ENCODE assay signal across 8 cellular contexts in the genomic region with DNA sequence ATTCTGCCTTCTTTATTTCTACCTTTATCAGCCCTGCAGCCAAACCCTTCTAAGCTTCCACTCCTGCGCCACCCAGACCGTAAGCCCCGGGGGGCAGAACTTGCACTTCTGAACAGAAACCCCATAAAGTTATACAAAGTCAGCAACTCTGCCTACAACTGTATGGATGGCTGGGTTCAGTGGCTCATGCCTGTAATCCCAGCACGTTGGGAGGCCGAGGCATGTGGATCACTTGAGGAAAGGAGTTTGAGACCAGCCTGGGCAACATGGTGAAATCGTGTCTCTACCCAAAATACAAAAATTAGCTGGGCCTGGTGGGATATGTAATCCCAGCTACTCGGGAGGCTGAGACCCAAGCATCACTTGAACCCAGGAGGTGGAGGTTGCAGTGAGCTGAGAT. TPM values are rescaled to one million over a fixed set of nuclear protein-coding genes. Genes with fewer than 3 reads are reported as not detected.
A peak's percentile ranks its signal among the peaks of the same experiment; 100 is the strongest.
DNase-seq lines count a peak whose midpoint lies in the region; ATAC-seq and TF ChIP-seq lines count a peak whose summit lies in the region.

No MANE protein-coding gene starts in this region.

- H3K9ac ChIP-seq in OCI-LY1 (ENCODE audit: low read length): peak overlapping the region; percentile 39; the same call in 1 of the 2 replicates

- intact Hi-C loops in CD4-positive, alpha-beta T cell (cut with DNase I, micrococcal nuclease): loop anchor here in 1 of 2 experiments (5.0 kb wide), 1 partner anchor 55 kb away; no protein-coding TSS in a partner anchor

- peaks cover 41% of the 10 kb centered on the region for H3K4me1 ChIP-seq in OCI-LY1 (ENCODE audit: insufficient read depth, low read length, severe bottlenecking)

- CTCF ChIA-PET in CD4-positive, alpha-beta T cell (lab: Charles Lee): interaction anchor here (0.6 to 2.3 kb wide), 15 partner anchors 8 to 280 kb away, joined by 3 to 24 read pairs (median 6); partner anchors contain the start of genes NDUFA11, RANBP3 and VMAC

- H3K36me3 ChIP-seq in OCI-LY1 (ENCODE audit: insufficient read depth, low read length): peaks cover 39% of the 10 kb centered on the region; the same call in 1 of the 2 replicates

- no peaks in the 10 kb centered on the region for H3F3A ChIP-seq in OCI-LY1 (ENCODE audit: insufficient read depth, low read length)

- DNase-seq in CD4-positive, alpha-beta T cell: no peak
- DNase-seq in endothelial cell (ENCODE audit: low spot score) (no peak), progenitor cell of endocrine pancreas (ENCODE audit: low spot score, unreplicated experiment) (no peak), hypothalamus (lab: John Stamatoyannopoulos, UW) (no peak), SIG-M5 treated with dmso at 0.1 percent for 504 hours (lab: John Stamatoyannopoulos, UW; ENCODE audit: unreplicated experiment) (no peak), NCI-H1417 (lab: John Stamatoyannopoulos, UW) (no peak)
- no peak for DNase-seq in stimulated activated CD4-positive, alpha-beta T cell treated with anti-CD3 and anti-CD28 coated beads, Interleukin-4, amount 100 ng/mL, for 24 hours

- H4K20me1 ChIP-seq in OCI-LY1 (ENCODE audit: insufficient read depth, low read length): no peaks in the 10 kb centered on the region

- H3K27me3 ChIP-seq in CD4-positive, alpha-beta T cell (ENCODE audit: control insufficient read depth, insufficient read depth, low read length): no peaks in the 10 kb centered on the region
- no peaks in the 10 kb centered on the region for H3K27me3 ChIP-seq in OCI-LY1 (ENCODE audit: insufficient read depth, low read length)

- peaks cover 87% of the 10 kb centered on the region for H3K79me2 ChIP-seq in OCI-LY1 (ENCODE audit: insufficient read depth, low read length)

- POLR2A ChIA-PET in CD4-positive, alpha-beta T cell (lab: Charles Lee): interaction anchor here (1.0 to 1.9 kb wide), 6 partner anchors 10 to 63 kb away, joined by 3 to 17 read pairs (median 4); partner anchors contain the start of genes NDUFA11, RANBP3 and VMAC

- peaks cover 95% of the 10 kb centered on the region for H3K4me1 Mint-ChIP-seq in CD4-positive, alpha-beta T cell (ENCODE audit: low read depth)
- H3K4me1 Mint-ChIP-seq in endothelial cell (ENCODE audit: unreplicated experiment): peaks cover 65% of the 10 kb centered on the region
- H3K4me1 Mint-ChIP-seq in progenitor cell of endocrine pancreas (ENCODE audit: low read depth): peaks cover 40% of the 10 kb centered on the region

- no peak for TF ChIP-seq CTCF in CD4-positive, alpha-beta T cell (IDR thresholded peaks at IDR 0.05)
- TF ChIP-seq CTCF in OCI-LY1 (IDR thresholded peaks at IDR 0.05; ENCODE audit: low read length) (no peak), endothelial cell (IDR thresholded peaks at IDR 0.05; ENCODE audit: unreplicated experiment) (no peak), progenitor cell of endocrine pancreas (IDR thresholded peaks at IDR 0.05; ENCODE audit: unreplicated experiment) (no peak)

- peak overlapping the region; percentile 98 for H3K27ac Mint-ChIP-seq in CD4-positive, alpha-beta T cell
- H3K27ac Mint-ChIP-seq in endothelial cell (ENCODE audit: unreplicated experiment) (peak overlapping the region; percentile 95), progenitor cell of endocrine pancreas (peak overlapping the region; percentile 76)

- peaks cover 30% of the 10 kb centered on the region for H3K36me3 Mint-ChIP-seq in CD4-positive, alpha-beta T cell (ENCODE audit: low read depth)
- H3K36me3 Mint-ChIP-seq in endothelial cell (ENCODE audit: low read depth, unreplicated experiment) (peaks cover 5% of the 10 kb centered on the region), progenitor cell of endocrine pancreas (ENCODE audit: insufficient read depth) (no peaks in the 10 kb centered on the region)

- H3K27ac ChIP-seq in CD4-positive, alpha-beta T cell (ENCODE audit: low read depth, low read length): no peak overlapping the region
- H3K27ac ChIP-seq in OCI-LY1 (ENCODE audit: low read depth, low read length, poor library complexity, severe bottlenecking): peak overlapping the region; percentile 76

- no peaks in the 10 kb centered on the region for H3K9me2 ChIP-seq in OCI-LY1 (ENCODE audit: low read depth, low read length)

- H2AFZ ChIP-seq in OCI-LY1 (ENCODE audit: low read length): no peak overlapping the region

- no peaks in the 10 kb centered on the region for H3K9me3 ChIP-seq in CD4-positive, alpha-beta T cell (ENCODE audit: control insufficient read depth, low read length)
- no peaks in the 10 kb centered on the region for H3K9me3 ChIP-seq in OCI-LY1 (ENCODE audit: low read length)

- peak overlapping the region; percentile 33 for H3K4me3 ChIP-seq in OCI-LY1 (ENCODE audit: low read depth, low read length, poor library complexity, severe bottlenecking)

- no peak for ATAC-seq in CD4-positive, alpha-beta T cell (ENCODE audit: poor library complexity)

- H3K27me3 Mint-ChIP-seq in CD4-positive, alpha-beta T cell: no peaks in the 10 kb centered on the region
- H3K27me3 Mint-ChIP-seq in endothelial cell (ENCODE audit: unreplicated experiment) (peaks cover 11% of the 10 kb centered on the region), progenitor cell of endocrine pancreas (no peaks in the 10 kb centered on the region)

- H3K4me2 ChIP-seq in OCI-LY1 (ENCODE audit: low read length): peak overlapping the region; percentile 63

- H3K4me3 Mint-ChIP-seq in CD4-positive, alpha-beta T cell: no peak overlapping the region
- peak overlapping the region; percentile 21 for H3K4me3 Mint-ChIP-seq in endothelial cell (ENCODE audit: unreplicated experiment)
- no peak overlapping the region for H3K4me3 Mint-ChIP-seq in progenitor cell of endocrine pancreas (ENCODE audit: low read depth)

- no peaks in the 10 kb centered on the region for H3K9me3 Mint-ChIP-seq in CD4-positive, alpha-beta T cell
- H3K9me3 Mint-ChIP-seq in endothelial cell (ENCODE audit: unreplicated experiment) (no peaks in the 10 kb centered on the region), progenitor cell of endocrine pancreas (ENCODE audit: low read depth) (no peaks in the 10 kb centered on the region)

RNA-seq across cellular contexts. Expression of gene RANBP3, which starts 10.4 kb away (rescaled TPM):
- 10 to 100 TPM; 82.7 to 88.7 TPM for total RNA-seq in CD4-positive, alpha-beta T cell
- total RNA-seq in endothelial cell (ENCODE audit: unreplicated experiment): 69.5 TPM
- total RNA-seq in progenitor cell of endocrine pancreas: 99.9 and 106 TPM in 2 replicates

RNA-seq across cellular contexts. Expression of gene CAPS, which starts 53.5 kb away (rescaled TPM):
- total RNA-seq in CD4-positive, alpha-beta T cell: 10 to 100 TPM; 43.2 to 44.2 TPM
- 9.3 TPM for total RNA-seq in endothelial cell (ENCODE audit: unreplicated experiment)
- total RNA-seq in progenitor cell of endocrine pancreas: 22.1 and 22.5 TPM in 2 replicates
